ENCODE assay signal across 22 cellular contexts in genomic region chr4:88747351-88747750, GRCh38.
"Had no signal": no experiment of that assay in that cellular context is flagged by ENCODE, and none has a peak within 500 bp of the region (broad histone marks: within the 10 kb centered on the region; RNA-seq: fewer than 3 reads in every experiment).

No MANE protein-coding gene starts in this region.

- H3K9ac ChIP-seq: KMS-11, SK-N-SH had no signal

- DNase-seq: Kasumi-1, MV-4-11, NCI-H1048, NCI-H1105, NCI-H1417, NCI-H1436 treated with DMSO at 0.1 percent for 48 hours, NCI-H1694, NCI-H187 treated with DMSO at 0.1 percent for 48 hours, NCI-H2029 treated with DMSO at 0.1 percent for 48 hours, NCI-H2171 treated with DMSO at 0.1 percent for 48 hours, NCI-H524, NCI-H526 treated with DMSO at 0.1 percent for 48 hours, NCI-H774, Right ventricle myocardium superior, RPMI8226, SIG-M5, SK-N-SH, T-helper 1 cell had no signal

- H3K9me3 Mint-ChIP-seq: IgD-negative memory B cell had no signal

- H3K4me2 ChIP-seq: KMS-11, SK-N-SH had no signal

- H3K27ac Mint-ChIP-seq: IgD-negative memory B cell had no signal

- H3K36me3 Mint-ChIP-seq: IgD-negative memory B cell had no signal

- H3K27me3 Mint-ChIP-seq: IgD-negative memory B cell had no signal

- H3K9me3 ChIP-seq: SK-N-SH had no signal

- H3K4me3 ChIP-seq: K562 had no signal

- ATAC-seq: HepG2, K562 had no signal

- H3K4me3 Mint-ChIP-seq: IgD-negative memory B cell had no signal

- H3K27ac ChIP-seq: KMS-11 had no signal
